ENCODE assay signal across 11 cellular contexts in the genomic region with DNA sequence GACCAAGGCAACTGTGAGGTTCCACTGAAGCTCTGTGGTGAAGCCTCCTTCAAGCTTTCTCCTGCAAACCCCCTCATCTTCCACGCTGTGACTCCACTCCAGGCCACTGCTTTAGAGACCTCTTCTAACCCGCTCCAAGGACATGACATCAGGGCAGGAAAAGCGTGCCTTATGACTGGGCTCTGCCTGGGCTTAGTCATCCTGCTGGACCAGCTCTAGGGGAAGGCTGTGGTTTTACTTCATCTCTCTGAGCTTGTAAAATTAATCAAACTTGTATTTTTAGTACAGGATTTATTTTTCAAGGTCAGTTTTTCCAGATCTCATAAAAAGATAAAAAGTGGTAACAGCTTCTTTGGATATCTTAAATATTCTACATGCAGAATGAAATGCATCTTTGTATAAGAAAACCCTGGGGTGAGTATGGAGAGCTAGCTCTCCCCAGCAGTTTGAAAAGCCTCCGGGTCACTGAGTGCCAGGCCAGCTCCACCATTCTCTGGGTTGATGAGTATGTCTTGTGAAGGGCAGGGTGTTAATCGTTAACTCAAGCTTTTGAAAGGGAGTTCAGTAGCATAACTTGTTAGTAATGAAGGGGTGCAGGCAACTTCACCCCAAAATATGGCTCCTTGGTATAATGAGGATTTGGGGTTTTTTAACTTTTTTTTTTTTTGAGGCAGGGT. TPM values are rescaled to one million over a fixed set of nuclear protein-coding genes. Genes with fewer than 3 reads are reported as not detected.
DNase-seq lines count a peak whose midpoint lies in the region; ATAC-seq and TF ChIP-seq lines count a peak whose summit lies in the region.
"Had no signal": no experiment of that assay in that cellular context is flagged by ENCODE, and none has a peak within 500 bp of the region (broad histone marks: within the 10 kb centered on the region; RNA-seq: fewer than 3 reads in every experiment).

No MANE protein-coding gene starts in this region.

- no peak for TF ChIP-seq CTCF in fibroblast of pulmonary artery (IDR thresholded peaks at IDR 0.05; ENCODE audit: low read length, missing control alignments)

- no peaks in the 10 kb centered on the region for H3K79me2 ChIP-seq in GM23248 (ENCODE audit: insufficient read depth)

- no peak for ATAC-seq in effector memory CD8-positive, alpha-beta T cell (replicated peaks)
- ATAC-seq in naive thymus-derived CD8-positive, alpha-beta T cell: no peak

- H3K9me3 ChIP-seq in GM23248 (ENCODE audit: low read depth): no peaks in the 10 kb centered on the region
- H3K9me3 ChIP-seq: heart left ventricle had no signal

- peak; percentile 95 for DNase-seq in GM23248
- DNase-seq in SW480 (ENCODE audit: low spot score): peak; percentile 29
- DNase-seq in fibroblast of pulmonary artery (ENCODE audit: low read depth): peak; percentile 73
- peak; percentile 66 for DNase-seq in skeletal muscle cell (ENCODE audit: low read depth)
- DNase-seq in NK-92 (lab: John Stamatoyannopoulos, UW; ENCODE audit: unreplicated experiment): no peak
- no peak for DNase-seq in effector memory CD8-positive, alpha-beta T cell
- no peak for DNase-seq in naive thymus-derived CD8-positive, alpha-beta T cell
- DNase-seq in superior temporal gyrus (ENCODE audit: extremely low spot score): no peak
- DNase-seq: heart left ventricle, NCI-H146 had no signal

- H3K27me3 Mint-ChIP-seq in effector memory CD8-positive, alpha-beta T cell: peaks cover 15 to 33% of the 10 kb centered on the region in 2 donors
- H3K27me3 Mint-ChIP-seq in naive thymus-derived CD8-positive, alpha-beta T cell: peaks cover 0 to 5% (median 0%) of the 10 kb centered on the region in 5 donors

- peak overlapping the region; percentile 39 for H3K4me2 ChIP-seq in GM23248 (ENCODE audit: unreplicated experiment)

- in situ Hi-C loops in GM23248 (cut with MboI): no loop called here

- 0 out of 2 replicates have a peak overlapping the region, but pooled peaks have one; percentile 7 for H3K9ac ChIP-seq in GM23248

- H3K36me3 ChIP-seq in GM23248 (ENCODE audit: low read depth): no peaks in the 10 kb centered on the region
- H3K36me3 ChIP-seq: heart left ventricle had no signal

- H3K9me3 Mint-ChIP-seq in effector memory CD8-positive, alpha-beta T cell: no peaks in the 10 kb centered on the region
- H3K9me3 Mint-ChIP-seq in naive thymus-derived CD8-positive, alpha-beta T cell: no peaks in the 10 kb centered on the region
- H3K9me3 Mint-ChIP-seq: T-helper 2 cell treated with Interferon-gamma antibody and Interleukin-4, amounts not matched to agents 5 μg/mL and 100 μg/mL, for 36 hours had no signal

- no peaks in the 10 kb centered on the region; the same call in 1 of the 2 replicates for H3K27me3 ChIP-seq in GM23248 (replicated peaks; ENCODE audit: insufficient read depth)
- H3K27me3 ChIP-seq: heart left ventricle had no signal

- peaks cover 3% of the 10 kb centered on the region for H3K36me3 Mint-ChIP-seq in effector memory CD8-positive, alpha-beta T cell (ENCODE audit: insufficient read depth)
- no peaks in the 10 kb centered on the region for H3K36me3 Mint-ChIP-seq in naive thymus-derived CD8-positive, alpha-beta T cell

- 0 out of 2 replicates have a peak overlapping the region, but pooled peaks have one; percentile 7 for H3K4me3 ChIP-seq in GM23248
- H3K4me3 ChIP-seq in fibroblast of pulmonary artery (replicated peaks; ENCODE audit: low read depth, low read length): no peak overlapping the region
- no peak overlapping the region for H3K4me3 ChIP-seq in skeletal muscle cell (ENCODE audit: low read depth, low read length)
- H3K4me3 ChIP-seq: heart left ventricle had no signal

- no peaks in the 10 kb centered on the region for H4K20me1 ChIP-seq in GM23248 (ENCODE audit: insufficient read depth)

- H3F3A ChIP-seq in GM23248 (ENCODE audit: insufficient read depth): peaks cover 27% of the 10 kb centered on the region

- no peak overlapping the region for H3K27ac Mint-ChIP-seq in effector memory CD8-positive, alpha-beta T cell
- H3K27ac Mint-ChIP-seq in naive thymus-derived CD8-positive, alpha-beta T cell: peak overlapping the region in 2 of 10 donors; percentile 20 to 49
- H3K27ac Mint-ChIP-seq: T-helper 2 cell treated with Interferon-gamma antibody and Interleukin-4, amounts not matched to agents 5 μg/mL and 100 μg/mL, for 36 hours had no signal

- H3K4me1 ChIP-seq in GM23248 (ENCODE audit: insufficient read depth): peaks cover 26% of the 10 kb centered on the region

- POLR2A ChIA-PET in naive thymus-derived CD8-positive, alpha-beta T cell (lab: Charles Lee): no interaction called here

- peaks cover 5 to 6% of the 10 kb centered on the region in 2 donors for H3K4me1 Mint-ChIP-seq in effector memory CD8-positive, alpha-beta T cell (ENCODE audit: low read depth in 2 of 2)
- peaks cover 3 to 11% (median 5%) of the 10 kb centered on the region in 4 donors for H3K4me1 Mint-ChIP-seq in naive thymus-derived CD8-positive, alpha-beta T cell

- peak overlapping the region; percentile 53 for H2AFZ ChIP-seq in GM23248

- WGBS in GM23248 (ENCODE audit: low coverage in 1 of 2, low lambda C conversion rate in 2 of 2, missing lambda C conversion rate in 2 of 2), 2 experiments: 0 to 3% methylated on average over 5 of the region's 5 CpGs

- no peaks in the 10 kb centered on the region for H3K9me2 ChIP-seq in GM23248 (ENCODE audit: insufficient read depth)

- H3K4me3 Mint-ChIP-seq in effector memory CD8-positive, alpha-beta T cell: no peak overlapping the region
- no peak overlapping the region for H3K4me3 Mint-ChIP-seq in naive thymus-derived CD8-positive, alpha-beta T cell
- H3K4me3 Mint-ChIP-seq: T-helper 2 cell treated with Interferon-gamma antibody and Interleukin-4, amounts not matched to agents 5 μg/mL and 100 μg/mL, for 36 hours had no signal

- H3K27ac ChIP-seq in GM23248: peak overlapping the region; percentile 64
- H3K27ac ChIP-seq: heart left ventricle had no signal

RNA-seq across cellular contexts. Expression of a gene that starts 33.1 kb away (rescaled TPM):
- total RNA-seq in GM23248 (2014; rRNA removed; shearing (Covaris generic)): 93.6 and 101 TPM in 2 replicates
- 128 and 129 TPM in 2 replicates for polyA plus RNA-seq in GM23248 (2016; fragmentation: Nextera tagmentation; extraction: Ambion mirVana)
- total RNA-seq in naive thymus-derived CD8-positive, alpha-beta T cell: 100 to 1,000 TPM in 1 of 2 experiments, 10 to 100 TPM in 1; 99.8 to 106 TPM
- polyA plus RNA-seq in naive thymus-derived CD8-positive, alpha-beta T cell: 100 to 1,000 TPM in 2 of 3 donors, 10 to 100 TPM in 1; 88.3 to 155 (median 103) TPM

Comparison
In these comparisons a context has a peak if more than half of its experiments do, and no peak if none do; other contexts are left out.
1. DNase-seq: peak in GM23248 (single experiment), SW480 (single experiment), fibroblast of pulmonary artery (single experiment) and skeletal muscle cell (single experiment); none in NK-92 (single experiment), effector memory CD8-positive, alpha-beta T cell (0 of 3), naive thymus-derived CD8-positive, alpha-beta T cell (0 of 10) and superior temporal gyrus (single experiment).